ENCODE assay signal across 7 cellular contexts in the genomic region with DNA sequence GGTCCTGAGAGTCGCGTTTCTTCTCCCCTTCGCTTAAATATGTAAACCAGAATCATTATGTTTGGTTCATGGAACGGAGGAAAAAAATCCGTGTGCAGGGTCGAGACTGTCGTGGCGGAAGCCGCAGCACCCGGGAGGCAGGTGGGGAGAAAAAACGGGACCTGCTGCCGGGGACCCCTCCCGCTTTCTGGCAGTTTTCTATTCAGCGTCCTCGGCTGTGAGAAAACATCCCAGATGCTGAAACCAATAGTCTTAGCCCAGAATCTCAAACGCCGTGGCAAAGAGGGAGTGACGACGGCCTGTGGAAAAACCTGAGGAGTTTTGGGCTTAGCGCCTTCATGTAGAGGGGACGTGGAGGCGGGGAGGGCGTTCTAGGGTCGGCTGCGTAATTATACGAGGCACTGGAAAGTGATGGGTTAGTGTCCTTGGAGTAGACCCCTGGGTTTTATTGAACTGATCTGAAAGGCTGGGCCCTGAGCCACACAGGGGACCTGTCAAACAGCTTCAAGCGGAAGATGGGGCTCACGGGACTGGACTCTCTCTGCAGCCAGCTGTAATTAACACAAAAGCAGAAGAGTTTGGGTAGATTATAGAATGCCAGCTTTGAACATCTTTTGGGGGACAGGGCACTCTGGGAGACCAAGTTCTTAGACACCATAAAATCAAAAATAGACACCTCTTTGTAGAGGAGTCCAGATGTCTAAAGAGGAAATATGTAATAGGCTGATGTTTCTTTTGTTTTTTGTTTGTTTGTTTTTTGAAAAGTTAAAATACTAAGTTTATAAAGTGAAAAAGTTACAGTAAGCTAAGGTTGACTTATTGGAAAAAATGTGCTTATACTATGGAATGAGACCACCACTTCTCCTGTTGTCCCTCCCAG. TPM values are rescaled to one million over a fixed set of nuclear protein-coding genes. Genes with fewer than 3 reads are reported as not detected.
DNase-seq lines count a peak whose midpoint lies in the region; ATAC-seq and TF ChIP-seq lines count a peak whose summit lies in the region.

No MANE protein-coding gene starts in this region.

- no peak for TF ChIP-seq POLR2A in upper lobe of left lung (IDR thresholded peaks at IDR 0.05)

- peak; percentile 50 to 62 for ATAC-seq in upper lobe of left lung (ENCODE audit: low FRiP score in 2 of 2)

- H3K36me3 ChIP-seq in muscle layer of duodenum (ENCODE audit: control insufficient read depth in 1 of 2, insufficient read depth in 2 of 2, low read length in 2 of 2) (no peaks in the 10 kb centered on the region), upper lobe of left lung (no peaks in the 10 kb centered on the region)

- H3K4me3 ChIP-seq in GM12864 (ENCODE audit: low read depth, low read length) (peak overlapping the region; percentile 89), LNCaP clone FGC (ENCODE audit: low read depth, low read length) (peak overlapping the region; percentile 90), epithelial cell of esophagus (ENCODE audit: low read length) (peak overlapping the region; percentile 96), muscle layer of duodenum (ENCODE audit: low read depth in 1 of 2, low read length in 2 of 2) (peak overlapping the region; percentile 89 to 99), upper lobe of left lung (peak overlapping the region; percentile 52 to 77 (median 72))

- H3K27me3 ChIP-seq in muscle layer of duodenum (ENCODE audit: low read depth, low read length): no peaks in the 10 kb centered on the region
- H3K27me3 ChIP-seq in upper lobe of left lung: no peaks in the 10 kb centered on the region

- DNase-seq in GM12864 (ENCODE audit: low read depth) (no peak), LNCaP clone FGC (ENCODE audit: low read depth) (no peak), epithelial cell of esophagus (ENCODE audit: low read depth) (no peak), upper lobe of left lung (peak in 1 of 2 donors; percentile 43), medulla oblongata (ENCODE audit: extremely low spot score) (no peak)
- DNase-seq in activated CD4-positive, alpha-beta T cell treated with anti-CD3 and anti-CD28 coated beads, Interleukin-2, amount 50 U/mL, for 48 hours: peak; percentile 18 to 29

- no peak for TF ChIP-seq EP300 in upper lobe of left lung (IDR thresholded peaks at IDR 0.05)

- peaks cover 0 to 14% of the 10 kb centered on the region in 2 donors for H3K4me1 ChIP-seq in muscle layer of duodenum (ENCODE audit: control insufficient read depth in 1 of 2, insufficient read depth in 2 of 2, low read length in 2 of 2)
- peaks cover 5 to 36% (median 29%) of the 10 kb centered on the region in 4 donors for H3K4me1 ChIP-seq in upper lobe of left lung

- 1 to 2% methylated on average over 28 of the region's 28 CpGs for WGBS in upper lobe of left lung, 2 donors

- H3K27ac ChIP-seq in muscle layer of duodenum (ENCODE audit: low read length): peak overlapping the region; percentile 93
- H3K27ac ChIP-seq in upper lobe of left lung: peak overlapping the region; percentile 76 to 94 (median 87)

- H3K9me3 ChIP-seq in muscle layer of duodenum (ENCODE audit: control insufficient read depth in 1 of 2, low read length in 2 of 2) (no peaks in the 10 kb centered on the region), upper lobe of left lung (no peaks in the 10 kb centered on the region)

- TF ChIP-seq CTCF in GM12864 (IDR thresholded peaks at IDR 0.05; ENCODE audit: low read depth, low read length, missing control alignments) (no peak), LNCaP clone FGC (IDR thresholded peaks at IDR 0.05; ENCODE audit: control insufficient read depth, extremely low read depth, insufficient read depth) (no peak), epithelial cell of esophagus (IDR thresholded peaks at IDR 0.05; ENCODE audit: insufficient read depth, low read depth, low read length, missing control alignments) (no peak), upper lobe of left lung (IDR thresholded peaks at IDR 0.05) (no peak)

RNA-seq across cellular contexts. Expression of gene BUB1, which starts 0.8 kb away (rescaled TPM):
- total RNA-seq in upper lobe of left lung: 1 to 10 TPM; 1.0 to 4.7 (median 3.0) TPM

RNA-seq across cellular contexts. Expression of gene ACOXL, which starts 53.7 kb away (rescaled TPM):
- total RNA-seq in upper lobe of left lung: 100 to 1,000 TPM in 1 of 6 donors, 10 to 100 TPM in 5; 30.2 to 128 (median 38.0) TPM

Comparison
In these comparisons a context has a peak if more than half of its experiments do, and no peak if none do; other contexts are left out.
1. DNase-seq: peak in activated CD4-positive, alpha-beta T cell treated with anti-CD3 and anti-CD28 coated beads, Interleukin-2, amount 50 U/mL, for 48 hours (2 of 2); none in GM12864 (single experiment), LNCaP clone FGC (single experiment), epithelial cell of esophagus (single experiment) and medulla oblongata (single experiment).
2. Peak in every context shown above with its lines, with median percentiles within 50 percentile points of each other: H3K4me3 ChIP-seq.